ENCODE assay signal across 10 cellular contexts in genomic region chr14:82642425-82642824, GRCh38.
DNase-seq lines count a peak whose midpoint lies in the region; ATAC-seq, FAIRE-seq and TF ChIP-seq lines count a peak whose summit lies in the region.
"Had no signal": no experiment of that assay in that cellular context is flagged by ENCODE, and none has a peak within 500 bp of the region (broad histone marks: within the 10 kb centered on the region; RNA-seq: fewer than 3 reads in every experiment).

No MANE protein-coding gene starts in this region.

- no peak for FAIRE-seq in frontal cortex (lab: Jason Lieb, UNC)

- H3K27ac ChIP-seq in right atrium auricular region, result no peak overlapping the region
- H3K27ac ChIP-seq in spleen, result no peak overlapping the region
- H3K27ac ChIP-seq: C4-2B had no signal

- H3K4me3 ChIP-seq in right atrium auricular region, result no peak overlapping the region
- H3K4me3 ChIP-seq in spleen, result peak overlapping the region in 2 of 8 donors; percentile 2 to 10

- H3K4me1 ChIP-seq in right atrium auricular region (no peaks in the 10 kb centered on the region), spleen (no peaks in the 10 kb centered on the region)

- 68 to 87% (median 84%) methylated on average over 15 of the region's 15 CpGs for WGBS in spleen, 5 donors

- H3K36me3 ChIP-seq in right atrium auricular region (no peaks in the 10 kb centered on the region), spleen (no peaks in the 10 kb centered on the region)

- H3K27me3 ChIP-seq in right atrium auricular region, result no peaks in the 10 kb centered on the region
- no peaks in the 10 kb centered on the region for H3K27me3 ChIP-seq in spleen (replicated peaks in 1 of 7)

- intact Hi-C loops in Right ventricle myocardium inferior (cut with DNase I) (no loop called here), spleen (cut with DNase I; ENCODE audit: low total_unique reads) (no loop called here)

- TF ChIP-seq CTCF in right atrium auricular region (IDR thresholded peaks at IDR 0.05) (no peak), spleen (IDR thresholded peaks at IDR 0.05 in 8 of 11, conservative IDR thresholded peaks at IDR 0.05 in 3 of 11) (no peak)

- DNase-seq in Right ventricle myocardium inferior (ENCODE audit: missing footprints), result no peak
- no peak for DNase-seq in right atrium auricular region (ENCODE audit: low spot score)
- peak; percentile 92 for DNase-seq in NCI-H510A treated with DMSO at 0.1 percent for 48 hours (lab: John Stamatoyannopoulos, UW)
- DNase-seq in globus pallidus (ENCODE audit: low spot score), result peak; percentile 14
- DNase-seq in spleen, result peak; percentile 34
- DNase-seq in frontal cortex (ENCODE audit: low spot score in 2 of 2), result no peak
- DNase-seq: activated CD8-positive, alpha-beta memory T cell treated with anti-CD3 and anti-CD28 coated beads for 24 hours had no signal

- peak; percentile 63 for ATAC-seq in Right ventricle myocardium inferior
- no peak for ATAC-seq in HG02678 (IDR thresholded peaks at IDR 0.05; ENCODE audit: unreplicated experiment)
- no peak for ATAC-seq in HG03571 (IDR thresholded peaks at IDR 0.05; ENCODE audit: unreplicated experiment)

- no peaks in the 10 kb centered on the region for H3K9me3 ChIP-seq in right atrium auricular region
- H3K9me3 ChIP-seq in spleen, result no peaks in the 10 kb centered on the region

- no peak for TF ChIP-seq POLR2A in spleen (IDR thresholded peaks at IDR 0.05)

Comparison
In these comparisons a context has a peak if more than half of its experiments do, and no peak if none do; other contexts are left out.
1. DNase-seq: peak in NCI-H510A treated with DMSO at 0.1 percent for 48 hours (single experiment), globus pallidus (single experiment) and spleen (single experiment); none in Right ventricle myocardium inferior (single experiment), right atrium auricular region (single experiment) and frontal cortex (0 of 2).